7 cellular contexts compared by ENCODE assay signal in the genomic region with DNA sequence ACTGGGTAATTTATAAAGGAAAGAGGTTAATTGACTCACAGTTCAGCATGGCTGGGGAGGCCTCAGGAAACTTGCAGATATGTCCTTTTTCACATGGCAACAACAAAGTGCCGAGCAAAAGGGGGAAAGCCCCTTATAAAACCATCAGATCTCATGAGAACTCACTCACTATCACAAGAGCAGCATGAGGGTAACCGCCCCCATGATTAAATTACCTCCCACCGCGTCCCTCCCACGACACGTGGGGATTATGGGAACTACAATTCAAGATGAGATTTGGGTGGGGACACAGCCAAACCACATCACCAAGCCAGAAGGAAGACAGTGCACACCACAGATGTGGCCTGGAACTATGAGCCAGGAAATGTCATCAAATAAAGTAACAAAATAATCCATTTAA.
DNase-seq lines count a peak whose midpoint lies in the region; ATAC-seq lines count a peak whose summit lies in the region.
"Not testable (repeated sequence)": the region's sequence is repeated elsewhere in the genome, so short reads cannot be mapped to it uniquely, and the experiment has no call there.

No MANE protein-coding gene starts in this region.

- ATAC-seq in memory B cell (ENCODE audit: low read depth): peak; percentile 49

- peak overlapping the region; percentile 19 for H3K27ac Mint-ChIP-seq in memory B cell

- not testable (repeated sequence) for H3K27me3 Mint-ChIP-seq in memory B cell

- peak; percentile 9 for DNase-seq in KBM-7
- DNase-seq in activated CD4-positive, alpha-beta T cell treated with anti-CD3 and anti-CD28 coated beads for 4 hours: peak; percentile 32 to 50
- peak; percentile 31 for DNase-seq in activated CD8-positive, alpha-beta memory T cell treated with anti-CD3 and anti-CD28 coated beads, Interleukin-2, amount 50 U/mL, for 24 hours (ENCODE audit: extremely low read depth)
- peak; percentile 65 for DNase-seq in activated naive CD4-positive, alpha-beta T cell treated with Interleukin-2 at 50 U/mL for 16 hours
- not testable (repeated sequence) for DNase-seq in memory B cell (ENCODE audit: low spot score in 2 of 2)
- peak; percentile 68 for DNase-seq in stimulated activated CD4-positive, alpha-beta T cell treated with anti-CD3 and anti-CD28 coated beads, Interleukin-1b, Interleukin-23, amount 100 ng/mL, for 48 hours
- peak; percentile 34 to 59 for DNase-seq in stimulated activated CD8-positive, alpha-beta memory T cell treated with anti-CD3 and anti-CD28 coated beads, Interleukin-15, amount 100 ng/mL, for 48 hours (ENCODE audit: low read depth in 2 of 2)

- H3K4me3 Mint-ChIP-seq in memory B cell: not testable (repeated sequence)

- H3K9me3 Mint-ChIP-seq in memory B cell: not testable (repeated sequence)

- peaks cover 28% of the 10 kb centered on the region for H3K4me1 Mint-ChIP-seq in memory B cell

- not testable (repeated sequence) for H3K36me3 Mint-ChIP-seq in memory B cell

- in situ Hi-C loops in KBM-7 (cut with MboI; ENCODE audit: low pct_unique_long_range_greater_than_20kb, low sequenced_read_pairs): not testable (repeated sequence)
